ENCODE assay signal across 2 cellular contexts in the genomic region with DNA sequence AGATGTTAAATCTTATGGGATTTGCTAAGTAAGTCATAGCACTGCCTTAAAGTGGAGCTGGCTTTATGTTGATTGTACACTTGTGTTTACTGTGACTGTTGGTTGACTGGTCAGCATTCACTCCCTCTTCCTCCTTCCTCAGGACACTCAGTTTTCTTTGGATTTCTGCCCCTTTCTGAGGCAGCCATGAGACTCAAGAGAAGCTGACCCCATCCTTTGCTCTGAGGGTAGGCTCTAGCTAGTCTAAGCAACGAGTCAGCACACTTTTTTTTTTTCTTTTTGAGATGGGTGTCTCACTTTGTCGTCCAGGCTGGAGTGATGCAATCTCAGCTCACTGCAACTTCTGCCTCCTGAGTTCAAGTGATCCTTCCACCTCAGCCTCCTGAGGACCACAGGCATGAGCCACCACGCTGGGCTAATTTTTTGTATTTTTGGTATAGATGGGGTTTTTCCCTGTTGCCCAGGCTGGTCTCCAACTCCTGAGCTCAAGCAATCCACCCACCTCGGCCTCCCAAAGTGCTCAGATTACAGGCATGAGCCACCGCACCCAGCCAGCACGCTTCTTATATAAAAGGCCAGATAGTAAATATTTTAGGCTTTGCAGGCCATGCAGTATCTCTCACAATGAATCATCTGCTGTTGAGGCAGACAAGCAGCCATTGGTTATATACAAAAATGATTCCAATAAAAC.
TF ChIP-seq lines count a peak whose summit lies in the region.

No MANE protein-coding gene starts in this region.

TF ChIP-seq in IMR-90, 13 proteins besides CTCF, POLR2A, EP300 and RAD21:
- TF ChIP-seq, protein P1, sequence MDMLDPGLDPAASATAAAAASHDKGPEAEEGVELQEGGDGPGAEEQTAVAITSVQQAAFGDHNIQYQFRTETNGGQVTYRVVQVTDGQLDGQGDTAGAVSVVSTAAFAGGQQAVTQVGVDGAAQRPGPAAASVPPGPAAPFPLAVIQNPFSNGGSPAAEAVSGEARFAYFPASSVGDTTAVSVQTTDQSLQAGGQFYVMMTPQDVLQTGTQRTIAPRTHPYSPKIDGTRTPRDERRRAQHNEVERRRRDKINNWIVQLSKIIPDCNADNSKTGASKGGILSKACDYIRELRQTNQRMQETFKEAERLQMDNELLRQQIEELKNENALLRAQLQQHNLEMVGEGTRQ (IDR thresholded peaks at IDR 0.05; ENCODE audit: low read depth, low read length), result no peak
- TF ChIP-seq MAFK (IDR thresholded peaks at IDR 0.05; ENCODE audit: low read depth, low read length) (peak; percentile 45; the same call in 1 of the 2 replicates), FOS (IDR thresholded peaks at IDR 0.05; ENCODE audit: low read depth, low read length) (peak; percentile 36), BHLHE40 (IDR thresholded peaks at IDR 0.05; ENCODE audit: low read depth, low read length) (peak; percentile 87), CEBPB (IDR thresholded peaks at IDR 0.05; ENCODE audit: low read depth, low read length) (peak; percentile 98)

TF ChIP-seq in K562, 482 proteins besides CTCF, POLR2A, EP300 and RAD21:
- TF ChIP-seq ZNF699 (CRISPR knock-in tag; IDR thresholded peaks at IDR 0.05; ENCODE audit: insufficient replicate concordance) (no peak), CHD2 (IDR thresholded peaks at IDR 0.05; ENCODE audit: low read depth, low read length) (no peak), MAFF (IDR thresholded peaks at IDR 0.05; ENCODE audit: low read length) (no peak), MCM2 (IDR thresholded peaks at IDR 0.05; ENCODE audit: low read depth) (no peak), ZNF174 (CRISPR knock-in tag; IDR thresholded peaks at IDR 0.05) (no peak), RBM15 (IDR thresholded peaks at IDR 0.05; ENCODE audit: insufficient read depth, low read length) (no peak), HLTF (IDR thresholded peaks at IDR 0.05) (no peak), ZSCAN29 (IDR thresholded peaks at IDR 0.05) (no peak), LARP7 (IDR thresholded peaks at IDR 0.05) (no peak), SIN3B (IDR thresholded peaks at IDR 0.05; ENCODE audit: low read depth) (no peak), ZNF384 (IDR thresholded peaks at IDR 0.05; ENCODE audit: low read depth, low read length) (0 out of 2 replicates have a peak, but pooled peaks have one; percentile 19), CEBPG (CRISPR knock-in tag; IDR thresholded peaks at IDR 0.05) (peak; percentile 83), CEBPG (tag; conservative IDR thresholded peaks at IDR 0.05 in 1 of 2, IDR thresholded peaks at IDR 0.05 in 1 of 2) (peak; percentile 84 to 93), ATF7 (IDR thresholded peaks at IDR 0.05) (0 out of 2 replicates have a peak, but pooled peaks have one; percentile 31), CEBPB (tag; IDR thresholded peaks at IDR 0.05) (peak; percentile 59; the same call in 1 of the 2 replicates), HMGN3 (IDR thresholded peaks at IDR 0.05; ENCODE audit: borderline replicate concordance, extremely low read depth, insufficient read length, low read depth, low read length) (no peak), SRSF3 (IDR thresholded peaks at IDR 0.05; ENCODE audit: insufficient read depth, low read length) (no peak), ZNF146 (CRISPR knock-in tag; IDR thresholded peaks at IDR 0.05; ENCODE audit: unreplicated experiment) (no peak), GMEB1 (CRISPR knock-in tag; IDR thresholded peaks at IDR 0.05) (no peak), ZNF133 (CRISPR knock-in tag; IDR thresholded peaks at IDR 0.05) (no peak), PHTF2 (CRISPR knock-in tag; IDR thresholded peaks at IDR 0.05) (no peak), RBM39 (optimal IDR thresholded peaks at IDR 0.05; ENCODE audit: low read depth, low read length) (no peak), HNRNPK (IDR thresholded peaks at IDR 0.05; ENCODE audit: low read depth, low read length, poor library complexity, severe bottlenecking) (no peak), FUS (optimal IDR thresholded peaks at IDR 0.05; ENCODE audit: low read depth, low read length) (no peak), ATF3 (IDR thresholded peaks at IDR 0.05) (peak; percentile 81), ATF3 (CRISPR knock-in tag; conservative IDR thresholded peaks at IDR 0.05) (no peak), MEF2D (tag; conservative IDR thresholded peaks at IDR 0.05; ENCODE audit: low read depth) (no peak), GTF2E2 (tag; IDR thresholded peaks at IDR 0.05) (no peak)
- TF ChIP-seq, protein P2, sequence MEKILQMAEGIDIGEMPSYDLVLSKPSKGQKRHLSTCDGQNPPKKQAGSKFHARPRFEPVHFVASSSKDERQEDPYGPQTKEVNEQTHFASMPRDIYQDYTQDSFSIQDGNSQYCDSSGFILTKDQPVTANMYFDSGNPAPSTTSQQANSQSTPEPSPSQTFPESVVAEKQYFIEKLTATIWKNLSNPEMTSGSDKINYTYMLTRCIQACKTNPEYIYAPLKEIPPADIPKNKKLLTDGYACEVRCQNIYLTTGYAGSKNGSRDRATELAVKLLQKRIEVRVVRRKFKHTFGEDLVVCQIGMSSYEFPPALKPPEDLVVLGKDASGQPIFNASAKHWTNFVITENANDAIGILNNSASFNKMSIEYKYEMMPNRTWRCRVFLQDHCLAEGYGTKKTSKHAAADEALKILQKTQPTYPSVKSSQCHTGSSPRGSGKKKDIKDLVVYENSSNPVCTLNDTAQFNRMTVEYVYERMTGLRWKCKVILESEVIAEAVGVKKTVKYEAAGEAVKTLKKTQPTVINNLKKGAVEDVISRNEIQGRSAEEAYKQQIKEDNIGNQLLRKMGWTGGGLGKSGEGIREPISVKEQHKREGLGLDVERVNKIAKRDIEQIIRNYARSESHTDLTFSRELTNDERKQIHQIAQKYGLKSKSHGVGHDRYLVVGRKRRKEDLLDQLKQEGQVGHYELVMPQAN (IDR thresholded peaks at IDR 0.05; ENCODE audit: borderline replicate concordance), result no peak
